ENCODE assay signal across 17 cellular contexts in the genomic region with DNA sequence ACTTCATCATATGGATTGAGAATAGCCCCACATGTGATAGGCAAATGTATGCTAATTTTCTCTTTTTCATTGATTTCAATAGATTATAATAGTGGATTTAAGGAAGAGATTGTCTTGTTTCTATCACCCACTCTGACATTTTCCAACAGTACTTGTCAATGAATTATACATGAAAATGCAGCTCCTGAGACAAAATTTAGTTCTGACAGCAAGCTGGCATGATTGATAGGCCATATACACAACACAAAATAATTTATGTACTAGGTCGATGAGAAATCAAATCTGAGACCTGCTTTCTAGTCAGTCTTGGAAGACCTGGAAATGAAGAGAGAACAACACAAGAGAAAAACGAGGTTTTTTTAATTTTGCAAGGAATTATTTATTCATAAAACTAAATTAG.
"Had no signal": no experiment of that assay in that cellular context is flagged by ENCODE, and none has a peak within 500 bp of the region (broad histone marks: within the 10 kb centered on the region; RNA-seq: fewer than 3 reads in every experiment).

No MANE protein-coding gene starts in this region.

- H3K27me3 ChIP-seq: neutrophil, ovary, right lobe of liver had no signal

- H3K36me3 Mint-ChIP-seq: activated naive CD4-positive, alpha-beta T cell treated with anti-CD3 and anti-CD28 coated beads, Interleukin-2, amount 50 U/mL, for 72 hours; natural killer cell treated with Interleukin-12 subunit alpha and Interleukin-12 subunit beta and Interleukin-15 and Interleukin-18, amount 100 ng/mL, for 72 hours; stimulated activated naive B cell treated with anti-CD40 and anti-IgM and Interleukin-4, amounts not matched to agents 10 μg/mL and 1 μg/mL and 100 μg/mL, for 72 hours had no signal

- H3K4me3 ChIP-seq: lower lobe of right lung, ovary, right lobe of liver had no signal

- H3K4me1 ChIP-seq: lower lobe of right lung, right lobe of liver had no signal

- H3K36me3 ChIP-seq: lower lobe of right lung, neutrophil, ovary, right lobe of liver had no signal

- ATAC-seq: activated naive CD4-positive, alpha-beta T cell treated with anti-CD3 and anti-CD28 coated beads, Interleukin-2, amount 50 U/mL, for 72 hours; activated T-helper 17 cell treated with anti-CD3 and anti-CD28 coated beads, Interleukin-2, amount 50 U/mL, for 72 hours; left colon; lower lobe of right lung; natural killer cell treated with Interleukin-12 subunit alpha and Interleukin-12 subunit beta and Interleukin-15 and Interleukin-18, amount 100 ng/mL, for 72 hours; right lobe of liver; stimulated activated naive B cell treated with anti-CD40 and anti-IgM and Interleukin-4, amounts not matched to agents 10 μg/mL and 1 μg/mL and 100 μg/mL, for 72 hours had no signal

- H3K27ac ChIP-seq: lower lobe of right lung, neutrophil, VCaP had no signal

- H3K9me3 ChIP-seq: lower lobe of right lung, neutrophil, ovary, right lobe of liver had no signal

- H3K4me3 Mint-ChIP-seq: activated T-cell treated with anti-CD3 and anti-CD28 coated beads, Interleukin-2, amount 50 U/mL, for 24 hours; activated T-helper 17 cell treated with anti-CD3 and anti-CD28 coated beads, Interleukin-2, amount 50 U/mL, for 72 hours; endodermal cell; natural killer cell treated with Interleukin-12 subunit alpha and Interleukin-12 subunit beta and Interleukin-15 and Interleukin-18, amount 100 ng/mL, for 72 hours; stimulated activated naive B cell treated with anti-CD40 and anti-IgM and Interleukin-4, amounts not matched to agents 10 μg/mL and 1 μg/mL and 100 μg/mL, for 72 hours had no signal

- H3K4me1 Mint-ChIP-seq: activated T-helper 17 cell treated with anti-CD3 and anti-CD28 coated beads, Interleukin-2, amount 50 U/mL, for 72 hours; endodermal cell; stimulated activated naive B cell treated with anti-CD40 and anti-IgM and Interleukin-4, amounts not matched to agents 10 μg/mL and 1 μg/mL and 100 μg/mL, for 72 hours had no signal

- DNase-seq: activated CD4-positive, alpha-beta T cell treated with anti-CD3 and anti-CD28 coated beads for 1 hour; activated CD4-positive, alpha-beta T cell treated with anti-CD3 and anti-CD28 coated beads, Interleukin-2, amount 50 U/mL, for 1 hour; activated CD8-positive, alpha-beta memory T cell treated with anti-CD3 and anti-CD28 coated beads, Interleukin-2, amount 50 U/mL, for 4 hours; activated T-cell treated with anti-CD3 and anti-CD28 coated beads, Interleukin-2, amount 50 U/mL, for 24 hours; central memory CD4-positive, alpha-beta T cell; endodermal cell; left colon; lower lobe of right lung; ovary; right lobe of liver; small intestine; stimulated activated naive B cell treated with anti-CD40 and anti-IgM and Interleukin-4, amounts not matched to agents 10 μg/mL and 1 μg/mL and 100 μg/mL, for 72 hours had no signal

- H3K9me3 Mint-ChIP-seq: activated naive CD4-positive, alpha-beta T cell treated with anti-CD3 and anti-CD28 coated beads, Interleukin-2, amount 50 U/mL, for 72 hours; activated T-helper 17 cell treated with anti-CD3 and anti-CD28 coated beads, Interleukin-2, amount 50 U/mL, for 72 hours; endodermal cell; natural killer cell treated with Interleukin-12 subunit alpha and Interleukin-12 subunit beta and Interleukin-15 and Interleukin-18, amount 100 ng/mL, for 72 hours had no signal

- H3K27ac Mint-ChIP-seq: activated naive CD4-positive, alpha-beta T cell treated with anti-CD3 and anti-CD28 coated beads, Interleukin-2, amount 50 U/mL, for 72 hours; activated T-cell treated with anti-CD3 and anti-CD28 coated beads, Interleukin-2, amount 50 U/mL, for 24 hours; activated T-helper 17 cell treated with anti-CD3 and anti-CD28 coated beads, Interleukin-2, amount 50 U/mL, for 72 hours; endodermal cell; natural killer cell treated with Interleukin-12 subunit alpha and Interleukin-12 subunit beta and Interleukin-15 and Interleukin-18, amount 100 ng/mL, for 72 hours; stimulated activated naive B cell treated with anti-CD40 and anti-IgM and Interleukin-4, amounts not matched to agents 10 μg/mL and 1 μg/mL and 100 μg/mL, for 72 hours had no signal
